ENCODE assay signal across 1 cellular context in genomic region chr17:79732804-79733691, GRCh38.
TF ChIP-seq lines count a peak whose summit lies in the region.

No MANE protein-coding gene starts in this region.

TF ChIP-seq in HepG2, 621 proteins besides CTCF, POLR2A, EP300 and RAD21 (continued from another document and continues in another):
- TF ChIP-seq KIAA2018 (CRISPR knock-in tag; IDR thresholded peaks at IDR 0.05; ENCODE audit: borderline replicate concordance) (no peak), CHD2 (IDR thresholded peaks at IDR 0.05; ENCODE audit: low read depth, low read length) (no peak), ZNF30 (CRISPR knock-in tag; IDR thresholded peaks at IDR 0.05) (no peak), ZNF691 (CRISPR knock-in tag; IDR thresholded peaks at IDR 0.05; ENCODE audit: borderline replicate concordance, low read depth) (0 out of 2 replicates have a peak, but pooled peaks have one; percentile 7), ZNF761 (CRISPR knock-in tag; conservative IDR thresholded peaks at IDR 0.05) (0 out of 2 replicates have a peak, but pooled peaks have one; percentile 60), ZIK1 (CRISPR knock-in tag; IDR thresholded peaks at IDR 0.05; ENCODE audit: borderline replicate concordance, low read depth) (no peak), ZBTB7A (CRISPR knock-in tag; IDR thresholded peaks at IDR 0.05) (peak; percentile 91), MTF1 (CRISPR knock-in tag; IDR thresholded peaks at IDR 0.05) (no peak), FOXJ3 (CRISPR knock-in tag; IDR thresholded peaks at IDR 0.05; ENCODE audit: borderline replicate concordance) (no peak), KAT7 (CRISPR knock-in tag; IDR thresholded peaks at IDR 0.05; ENCODE audit: borderline replicate concordance) (no peak; the same call in 1 of the 2 replicates), NCOR1 (IDR thresholded peaks at IDR 0.05; ENCODE audit: borderline replicate concordance, low read length) (peak; percentile 46), ZNF274 (CRISPR knock-in tag; IDR thresholded peaks at IDR 0.05) (peak; percentile 37), ZNF382 (CRISPR knock-in tag; IDR thresholded peaks at IDR 0.05; ENCODE audit: borderline replicate concordance) (no peak), KMT2B (CRISPR knock-in tag; IDR thresholded peaks at IDR 0.05) (no peak), KAT2B (IDR thresholded peaks at IDR 0.05; ENCODE audit: borderline replicate concordance, low read depth, low read length) (no peak), FOSL1 (CRISPR knock-in tag; IDR thresholded peaks at IDR 0.05; ENCODE audit: borderline replicate concordance) (no peak), NONO (IDR thresholded peaks at IDR 0.05) (no peak), NONO (CRISPR knock-in tag; conservative IDR thresholded peaks at IDR 0.05) (peak; percentile 80), ZNF124 (CRISPR knock-in tag; IDR thresholded peaks at IDR 0.05) (no peak), ATM (IDR thresholded peaks at IDR 0.05; ENCODE audit: borderline replicate concordance) (no peak), ZNF788 (CRISPR knock-in tag; IDR thresholded peaks at IDR 0.05; ENCODE audit: borderline replicate concordance) (peak; percentile 77; the same call in 1 of the 2 replicates), ZFAT (CRISPR knock-in tag; conservative IDR thresholded peaks at IDR 0.05) (no peak), ZNF737 (CRISPR knock-in tag; IDR thresholded peaks at IDR 0.05; ENCODE audit: borderline replicate concordance) (no peak), MLLT10 (CRISPR knock-in tag; IDR thresholded peaks at IDR 0.05) (no peak), RFX1 (IDR thresholded peaks at IDR 0.05) (no peak), RNF2 (conservative IDR thresholded peaks at IDR 0.05; ENCODE audit: low read depth) (no peak), ZNF672 (CRISPR knock-in tag; IDR thresholded peaks at IDR 0.05) (no peak), GFI1 (CRISPR knock-in tag; IDR thresholded peaks at IDR 0.05; ENCODE audit: borderline replicate concordance) (no peak), MAFG (CRISPR knock-in tag; IDR thresholded peaks at IDR 0.05) (no peak), ZMYM3 (CRISPR knock-in tag; IDR thresholded peaks at IDR 0.05) (peak; percentile 36; the same call in 1 of the 2 replicates), THAP8 (CRISPR knock-in tag; IDR thresholded peaks at IDR 0.05; ENCODE audit: borderline replicate concordance) (no peak), ZBTB26 (CRISPR knock-in tag; IDR thresholded peaks at IDR 0.05; ENCODE audit: borderline replicate concordance) (no peak), TFDP2 (CRISPR knock-in tag; IDR thresholded peaks at IDR 0.05) (peak; percentile 46), ZNF549 (CRISPR knock-in tag; IDR thresholded peaks at IDR 0.05) (no peak), KDM5A (IDR thresholded peaks at IDR 0.05; ENCODE audit: borderline replicate concordance, low read length) (no peak), ZBTB38 (CRISPR knock-in tag; IDR thresholded peaks at IDR 0.05) (peak; percentile 100), ZBTB2 (CRISPR knock-in tag; IDR thresholded peaks at IDR 0.05; ENCODE audit: low read depth) (no peak; the same call in 1 of the 2 replicates), ZFP1 (CRISPR knock-in tag; IDR thresholded peaks at IDR 0.05) (no peak), ERF (CRISPR knock-in tag; IDR thresholded peaks at IDR 0.05) (peak; percentile 78; the same call in 1 of the 2 replicates), NR2F1 (CRISPR knock-in tag; IDR thresholded peaks at IDR 0.05) (peak in 1 of 2 experiments; percentile 39; a peak in 2 of 4 replicates), ZBTB49 (CRISPR knock-in tag; IDR thresholded peaks at IDR 0.05; ENCODE audit: borderline replicate concordance) (no peak), EEA1 (CRISPR knock-in tag; IDR thresholded peaks at IDR 0.05; ENCODE audit: borderline replicate concordance) (no peak), ESRRA (CRISPR knock-in tag; IDR thresholded peaks at IDR 0.05; ENCODE audit: low read depth) (peak; percentile 93), TBX2 (CRISPR knock-in tag; IDR thresholded peaks at IDR 0.05; ENCODE audit: borderline replicate concordance) (peak; percentile 76), XRCC5 (optimal IDR thresholded peaks at IDR 0.05; ENCODE audit: low read length) (no peak), ZNF891 (CRISPR knock-in tag; IDR thresholded peaks at IDR 0.05) (peak; percentile 62; the same call in 1 of the 2 replicates), ZNF33A (CRISPR knock-in tag; IDR thresholded peaks at IDR 0.05; ENCODE audit: borderline replicate concordance) (no peak), U2AF2 (IDR thresholded peaks at IDR 0.05; ENCODE audit: low read depth, low read length) (no peak), IKZF5 (CRISPR knock-in tag; IDR thresholded peaks at IDR 0.05) (0 out of 2 replicates have a peak, but pooled peaks have one; percentile 48), ZNF143 (CRISPR knock-in tag; IDR thresholded peaks at IDR 0.05) (no peak), ZNF678 (CRISPR knock-in tag; IDR thresholded peaks at IDR 0.05) (no peak), CERS6 (CRISPR knock-in tag; IDR thresholded peaks at IDR 0.05) (no peak), NR3C1 (CRISPR knock-in tag; IDR thresholded peaks at IDR 0.05) (no peak)
